14 cellular contexts compared by ENCODE assay signal in the genomic region with DNA sequence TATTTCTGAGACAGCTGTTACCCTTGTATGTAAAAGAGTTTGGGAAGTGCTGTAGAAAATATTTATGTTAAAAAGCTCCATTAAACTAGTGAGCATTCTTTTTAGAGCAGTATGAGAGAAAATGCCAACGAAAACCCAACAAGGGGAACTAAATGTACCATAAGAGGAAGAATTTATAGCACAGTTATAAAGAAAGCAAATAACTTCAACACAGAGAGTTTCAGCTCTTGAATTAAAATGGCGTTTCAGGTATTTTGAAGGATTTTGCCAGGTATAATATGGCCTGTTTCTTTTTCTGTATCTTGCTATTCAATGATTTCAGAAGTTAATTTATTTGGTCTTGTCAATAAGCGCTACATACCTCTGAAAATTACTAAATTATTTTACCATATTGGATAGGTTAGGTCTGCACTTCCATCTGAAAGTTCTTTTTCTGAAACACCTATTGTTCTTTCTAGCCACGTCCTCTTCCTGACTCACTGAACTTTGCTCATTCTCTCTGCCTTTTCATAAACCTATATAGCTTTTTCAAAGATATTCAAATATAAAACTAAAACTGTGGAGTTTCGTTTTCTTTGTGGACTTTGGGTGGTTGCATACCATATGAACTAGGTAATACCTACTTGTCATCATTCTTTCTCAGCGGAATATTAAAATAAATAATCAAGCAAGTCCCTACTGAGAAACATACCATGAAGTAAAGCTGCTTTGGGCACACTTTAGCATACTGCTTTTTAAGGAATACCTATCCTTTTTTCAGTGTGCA.
DNase-seq lines count a peak whose midpoint lies in the region; ATAC-seq and TF ChIP-seq lines count a peak whose summit lies in the region.
"Had no signal": no experiment of that assay in that cellular context is flagged by ENCODE, and none has a peak within 500 bp of the region (broad histone marks: within the 10 kb centered on the region; RNA-seq: fewer than 3 reads in every experiment).

No MANE protein-coding gene starts in this region.

- H3K9me3 ChIP-seq in colonic mucosa (no peaks in the 10 kb centered on the region), mucosa of descending colon (no peaks in the 10 kb centered on the region)
- H3K9me3 ChIP-seq: stomach had no signal

- peak; percentile 89 for ATAC-seq in mucosa of descending colon
- no peak for ATAC-seq in GM18909 (IDR thresholded peaks at IDR 0.05; ENCODE audit: poor library complexity, unreplicated experiment)

- H3K9ac ChIP-seq in colonic mucosa (ENCODE audit: low read depth in 2 of 2, low read length in 2 of 2): no peak overlapping the region

- H3K4me1 ChIP-seq in colonic mucosa (no peaks in the 10 kb centered on the region), mucosa of descending colon (ENCODE audit: low read depth) (peaks cover 5% of the 10 kb centered on the region)

- H3K36me3 ChIP-seq in colonic mucosa (no peaks in the 10 kb centered on the region), mucosa of descending colon (ENCODE audit: low read depth) (no peaks in the 10 kb centered on the region)
- H3K36me3 ChIP-seq: stomach had no signal

- intact Hi-C loops in colonic mucosa (cut with DNase I) (no loop called here), mucosa of descending colon (cut with DNase I, micrococcal nuclease) (no loop called here)

- peak; percentile 76 for DNase-seq in ELR (ENCODE audit: low read depth)
- DNase-seq in M059J (ENCODE audit: low read depth): peak; percentile 70
- DNase-seq in colonic mucosa: no peak
- no peak for DNase-seq in mucosa of descending colon
- no peak for DNase-seq in DMS153 (lab: John Stamatoyannopoulos, UW)
- no peak for DNase-seq in GM20000 (ENCODE audit: low spot score)
- DNase-seq in AML-193 (lab: John Stamatoyannopoulos, UW): no peak
- DNase-seq: activated CD4-positive, alpha-beta T cell treated with anti-CD3 and anti-CD28 coated beads, Interleukin-2, amount 50 U/mL, for 48 hours; activated effector memory CD4-positive, alpha-beta T cell treated with anti-CD3 and anti-CD28 coated beads, Interleukin-2, amount 50 U/mL, for 16 hours; CD4-positive, alpha-beta T cell; cerebellar nuclear complex; retina; stomach had no signal

- H3K27ac ChIP-seq in colonic mucosa: peak overlapping the region; percentile 75
- H3K27ac ChIP-seq: stomach had no signal

- H3K4me3 ChIP-seq in colonic mucosa (no peak overlapping the region), mucosa of descending colon (no peak overlapping the region)
- H3K4me3 ChIP-seq: stomach had no signal

- no peak for TF ChIP-seq CTCF in colonic mucosa (IDR thresholded peaks at IDR 0.05)
- TF ChIP-seq CTCF in mucosa of descending colon (IDR thresholded peaks at IDR 0.05): no peak
- no peak for TF ChIP-seq CTCF in GM20000 (IDR thresholded peaks at IDR 0.05; ENCODE audit: extremely low read depth, missing control alignments)

- no peaks in the 10 kb centered on the region for H3K27me3 ChIP-seq in colonic mucosa
- H3K27me3 ChIP-seq: stomach had no signal

Comparison
In these comparisons a context has a peak if more than half of its experiments do, and no peak if none do; other contexts are left out.
1. DNase-seq: peak in ELR (single experiment) and M059J (single experiment); none in colonic mucosa (single experiment), mucosa of descending colon (0 of 3), DMS153 (single experiment), GM20000 (single experiment) and AML-193 (0 of 2).